ENCODE assay signal across 23 cellular contexts in the genomic region with DNA sequence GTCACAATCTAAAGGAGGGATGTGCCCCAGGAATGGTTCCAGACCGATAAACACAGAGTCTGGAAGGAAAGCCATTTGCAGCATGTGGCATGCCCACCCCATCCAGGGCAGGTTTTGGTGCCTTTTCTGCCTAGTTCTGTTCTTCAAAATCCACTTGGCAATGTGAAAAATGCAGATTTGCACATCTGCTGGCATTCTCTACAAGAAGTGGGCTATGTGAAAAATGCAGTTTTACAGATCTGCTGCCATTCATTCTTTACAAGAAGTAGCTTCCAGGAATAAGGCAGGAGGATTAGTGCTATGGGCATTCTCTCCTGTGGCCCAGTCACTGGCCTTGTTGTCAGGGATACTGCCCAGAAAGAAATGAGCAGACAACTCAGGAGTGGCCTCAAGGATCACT.
DNase-seq lines count a peak whose midpoint lies in the region; ATAC-seq and TF ChIP-seq lines count a peak whose summit lies in the region.
"Had no signal": no experiment of that assay in that cellular context is flagged by ENCODE, and none has a peak within 500 bp of the region (broad histone marks: within the 10 kb centered on the region; RNA-seq: fewer than 3 reads in every experiment).

No MANE protein-coding gene starts in this region.

- intact Hi-C loops in IMR-90 (cut with micrococcal nuclease), result no loop called here

- H3K79me2 ChIP-seq in trophoblast cell (ENCODE audit: control insufficient read depth, insufficient read depth, low read length, poor library complexity), result no peaks in the 10 kb centered on the region

- TF ChIP-seq POLR2A in IMR-90 (IDR thresholded peaks at IDR 0.05; ENCODE audit: low read depth, low read length), result no peak

- peak; percentile 65 for DNase-seq in AG10803 (ENCODE audit: low read depth)
- DNase-seq in IMR-90, result no peak
- DNase-seq in astrocyte of the hippocampus (ENCODE audit: low read depth, low spot score), result peak; percentile 20
- peak; percentile 76 to 91 for DNase-seq in trophoblast cell
- DNase-seq in stimulated activated CD4-positive, alpha-beta T cell treated with anti-CD3 and anti-CD28 coated beads, Interleukin-1b, Interleukin-23, amount 100 ng/mL, for 48 hours, result no peak
- DNase-seq in NCI-H2107 (lab: John Stamatoyannopoulos, UW), result no peak
- DNase-seq: BE2C; C1 segment of cervical spinal cord; CD4-positive, alpha-beta memory T cell; CD4-positive, CD25-positive, alpha-beta regulatory T cell; CD8-positive, alpha-beta memory T cell; COR-L47; DMS 273 treated with DMSO at 0.1 percent for 48 hours; DMS153; DMS53; DMS79; DND-41; GF-D8 had no signal

- H3K9me1 ChIP-seq in IMR-90 (ENCODE audit: insufficient read depth, low read length), result peaks cover 6% of the 10 kb centered on the region; the same call in 1 of the 2 replicates

- no peak overlapping the region for H2BK12ac ChIP-seq in trophoblast cell (ENCODE audit: low read length)

- in situ Hi-C loops in IMR-90 (cut with MboI; ENCODE audit: low sequenced_read_pairs), result no loop called here

- no peak overlapping the region for H3K23ac ChIP-seq in IMR-90 (ENCODE audit: low read depth, low read length)
- no peak overlapping the region for H3K23ac ChIP-seq in trophoblast cell (ENCODE audit: low read length)

- no peak overlapping the region for H3K27ac ChIP-seq in IMR-90 (ENCODE audit: insufficient read depth, low read length)
- no peak overlapping the region for H3K27ac ChIP-seq in trophoblast cell (ENCODE audit: low read depth, low read length)
- H3K27ac ChIP-seq: 22Rv1, A549, BLaER1 had no signal

- H3K4ac ChIP-seq in IMR-90 (ENCODE audit: low read depth, low read length), result no peak overlapping the region
- H3K4ac ChIP-seq in trophoblast cell (ENCODE audit: low read depth, low read length), result no peak overlapping the region

- no peak overlapping the region for H2BK15ac ChIP-seq in IMR-90 (ENCODE audit: low read depth, low read length)

- H3K79me1 ChIP-seq in IMR-90 (ENCODE audit: low read depth in 1 of 2, low read length in 2 of 2) (no peaks in the 10 kb centered on the region), trophoblast cell (ENCODE audit: low read length) (no peaks in the 10 kb centered on the region)

- TF ChIP-seq CTCF in AG10803 (conservative IDR thresholded peaks at IDR 0.05; ENCODE audit: low read length) (no peak), IMR-90 (conservative IDR thresholded peaks at IDR 0.05; ENCODE audit: low read depth, low read length) (no peak)

- H3K27me3 ChIP-seq in IMR-90 (ENCODE audit: control insufficient read depth, insufficient read depth, low read length) (no peaks in the 10 kb centered on the region), trophoblast cell (ENCODE audit: insufficient read depth, low read length) (no peaks in the 10 kb centered on the region)
- H3K27me3 ChIP-seq: BE2C, BLaER1 had no signal

- BruUV-seq in IMR-90 (replicated peaks; lab: Mats Ljungman, UMichigan), result no TSS peak

- H2BK20ac ChIP-seq in IMR-90 (ENCODE audit: low read depth, low read length), result no peak overlapping the region

- H2BK5ac ChIP-seq in IMR-90 (ENCODE audit: low read depth, low read length, poor library complexity, severe bottlenecking) (no peak overlapping the region), trophoblast cell (ENCODE audit: low read depth, low read length, poor library complexity) (no peak overlapping the region)

- H3K4me2 ChIP-seq in IMR-90 (ENCODE audit: low read depth, low read length) (no peak overlapping the region), trophoblast cell (ENCODE audit: low read length) (no peak overlapping the region)
- H3K4me2 ChIP-seq: A549, BLaER1 had no signal

- H3K9ac ChIP-seq in IMR-90 (ENCODE audit: low read depth, low read length) (no peak overlapping the region), trophoblast cell (ENCODE audit: low read length) (no peak overlapping the region)
- H3K9ac ChIP-seq: BLaER1 had no signal

- H4K91ac ChIP-seq in IMR-90 (ENCODE audit: insufficient read depth, low read depth, low read length) (no peak overlapping the region), trophoblast cell (ENCODE audit: low read depth, low read length) (no peak overlapping the region)

- CTCF ChIA-PET in IMR-90 (lab: Yijun Ruan, JAX), result no interaction called here

- no peak for TF ChIP-seq RAD21 in IMR-90 (IDR thresholded peaks at IDR 0.05; ENCODE audit: low read length)

- H4K8ac ChIP-seq in IMR-90 (ENCODE audit: low read depth in 2 of 2, low read length in 2 of 2), result no peak overlapping the region
- H4K8ac ChIP-seq in trophoblast cell (ENCODE audit: low read depth, low read length), result no peak overlapping the region

- no peak overlapping the region for H2AFZ ChIP-seq in IMR-90 (replicated peaks; ENCODE audit: low read length, poor library complexity)
- no peak overlapping the region for H2AFZ ChIP-seq in trophoblast cell (ENCODE audit: insufficient read depth, low read length, poor library complexity)

- H3K18ac ChIP-seq in IMR-90 (ENCODE audit: low read depth, low read length), result no peak overlapping the region
- no peak overlapping the region for H3K18ac ChIP-seq in trophoblast cell (ENCODE audit: low read length)

- H4K5ac ChIP-seq in IMR-90 (ENCODE audit: low read depth, low read length), result no peak overlapping the region

- H3K4me3 ChIP-seq in AG10803 (ENCODE audit: low read length), result no peak overlapping the region
- H3K4me3 ChIP-seq in IMR-90 (ENCODE audit: insufficient read depth, low read depth, low read length), result no peak overlapping the region
- no peak overlapping the region for H3K4me3 ChIP-seq in trophoblast cell (ENCODE audit: low read depth, low read length)
- H3K4me3 ChIP-seq: A549, BLaER1 had no signal

- H3K56ac ChIP-seq in IMR-90 (ENCODE audit: extremely low read depth, insufficient read depth, low read length), result no peak overlapping the region

- peaks cover 2% of the 10 kb centered on the region; the same call in 1 of the 2 replicates for H3K4me1 ChIP-seq in IMR-90 (ENCODE audit: control insufficient read depth, insufficient read depth, low read length)
- no peaks in the 10 kb centered on the region for H3K4me1 ChIP-seq in trophoblast cell (ENCODE audit: control insufficient read depth in 1 of 2, insufficient read depth in 2 of 2, low read length in 2 of 2)
- H3K4me1 ChIP-seq: A549, BE2C, BLaER1 had no signal

- H2AK5ac ChIP-seq in IMR-90 (ENCODE audit: low read depth, low read length), result no peak overlapping the region
- no peak overlapping the region for H2AK5ac ChIP-seq in trophoblast cell (ENCODE audit: low read length)

- H2BK120ac ChIP-seq in IMR-90 (ENCODE audit: low read depth, low read length), result no peak overlapping the region
- no peak overlapping the region for H2BK120ac ChIP-seq in trophoblast cell (ENCODE audit: insufficient read depth, low read length, poor library complexity)

- POLR2A ChIA-PET in IMR-90 (lab: Charles Lee; ENCODE audit: unreplicated experiment), result no interaction called here

- no CpG with 5 or more reads among the region's 1 CpG for WGBS in IMR-90 (ENCODE audit: extremely low coverage in 2 of 2, insufficient read length in 1 of 2), 2 experiments
- WGBS in trophoblast cell (ENCODE audit: extremely low coverage, insufficient coverage, insufficient read length), result no CpG with 5 or more reads among the region's 1 CpG

- H4K12ac ChIP-seq in trophoblast cell (ENCODE audit: low read depth, low read length), result no peak overlapping the region

- dilution Hi-C loops in IMR-90 (cut with HindIII; ENCODE audit: low sequenced_read_pairs, unreplicated experiment), result no loop called here

- peak overlapping the region; percentile 14 for H2AK9ac ChIP-seq in IMR-90 (replicated peaks; ENCODE audit: low read depth, low read length, poor library complexity)

- ATAC-seq in IMR-90 (ENCODE audit: low read depth) (no peak), HG02588 (IDR thresholded peaks at IDR 0.05; ENCODE audit: unreplicated experiment) (no peak), HG03108 (IDR thresholded peaks at IDR 0.05; ENCODE audit: unreplicated experiment) (no peak)
- ATAC-seq: A549 had no signal

- H3K9me3 ChIP-seq in IMR-90 (ENCODE audit: control insufficient read depth, insufficient read depth, low read length), result no peaks in the 10 kb centered on the region
- H3K9me3 ChIP-seq in trophoblast cell (ENCODE audit: insufficient read depth, low read depth, low read length), result peaks cover 2% of the 10 kb centered on the region
- H3K9me3 ChIP-seq: A549, BE2C had no signal

- H3K14ac ChIP-seq in IMR-90 (replicated peaks; ENCODE audit: low read depth, low read length) (no peak overlapping the region), trophoblast cell (ENCODE audit: low read length) (no peak overlapping the region)

- H3K36me3 ChIP-seq in IMR-90 (ENCODE audit: control insufficient read depth, insufficient read depth, low read length) (no peaks in the 10 kb centered on the region), trophoblast cell (ENCODE audit: control insufficient read depth in 1 of 2, insufficient read depth in 2 of 2, low read length in 2 of 2) (no peaks in the 10 kb centered on the region)
- H3K36me3 ChIP-seq: BE2C, BLaER1 had no signal

- H4K20me1 ChIP-seq in IMR-90 (ENCODE audit: insufficient read depth, low read length), result no peaks in the 10 kb centered on the region
- H4K20me1 ChIP-seq: BLaER1 had no signal

TF ChIP-seq in IMR-90, 13 proteins besides CTCF, POLR2A, EP300 and RAD21 (continues in another document):
- TF ChIP-seq FOS (IDR thresholded peaks at IDR 0.05; ENCODE audit: low read depth, low read length) (no peak), MXI1 (IDR thresholded peaks at IDR 0.05; ENCODE audit: borderline replicate concordance, low read depth, low read length) (no peak), RFX5 (IDR thresholded peaks at IDR 0.05; ENCODE audit: low read depth, low read length) (no peak), USF2 (IDR thresholded peaks at IDR 0.05; ENCODE audit: low read depth, low read length) (no peak), NFE2L2 (IDR thresholded peaks at IDR 0.05; ENCODE audit: low read depth, low read length) (no peak), MAFK (IDR thresholded peaks at IDR 0.05; ENCODE audit: low read depth, low read length) (no peak), BHLHE40 (IDR thresholded peaks at IDR 0.05; ENCODE audit: low read depth, low read length) (no peak), CHD1 (IDR thresholded peaks at IDR 0.05; ENCODE audit: low read depth, low read length) (no peak), CEBPB (IDR thresholded peaks at IDR 0.05; ENCODE audit: low read depth, low read length) (no peak), MAZ (IDR thresholded peaks at IDR 0.05; ENCODE audit: borderline replicate concordance, low read depth, low read length) (no peak), SMC3 (IDR thresholded peaks at IDR 0.05; ENCODE audit: low read depth, low read length) (no peak)

Comparison
In these comparisons a context has a peak if more than half of its experiments do, and no peak if none do; other contexts are left out.
1. DNase-seq: peak in AG10803 (single experiment), astrocyte of the hippocampus (single experiment) and trophoblast cell (2 of 2); none in IMR-90 (single experiment), stimulated activated CD4-positive, alpha-beta T cell treated with anti-CD3 and anti-CD28 coated beads, Interleukin-1b, Interleukin-23, amount 100 ng/mL, for 48 hours (single experiment) and NCI-H2107 (single experiment).